Comparison of ENCODE assay signal across 8 cellular contexts in genomic region chr17:10469459-10469858, GRCh38. TPM values are rescaled to one million over a fixed set of nuclear protein-coding genes. Genes with fewer than 3 reads are reported as not detected.
"Had no signal": no experiment of that assay in that cellular context is flagged by ENCODE, and none has a peak within 500 bp of the region (broad histone marks: within the 10 kb centered on the region; RNA-seq: fewer than 3 reads in every experiment).

Gene MYH4, minus strand, starts transcription at chr17:10469559. Its CDS starts 2,814 bp downstream, at chr17:10466745.

- H3K27me3 Mint-ChIP-seq: IgD-negative memory B cell had no signal

- DNase-seq: IMR-90, KBM-7, KG1 had no signal

- H3K36me3 Mint-ChIP-seq: IgD-negative memory B cell had no signal

- H3K4me3 ChIP-seq: K562 had no signal

- H3K4me1 Mint-ChIP-seq: IgD-negative memory B cell had no signal

- H3K4me3 Mint-ChIP-seq: IgD-negative memory B cell had no signal

- H3K27ac ChIP-seq: HL-60 had no signal

- H3K27ac Mint-ChIP-seq: IgD-negative memory B cell had no signal

RNA-seq across cellular contexts. Expression of gene MYH4, which starts in this region (rescaled TPM):
- total RNA-seq: HT-29, HT1080, IMR-90, K562 had no signal
- polyA plus RNA-seq: IgD-negative memory B cell, IMR-90, K562 had no signal
